ENCODE assay signal across 10 cellular contexts in the genomic region with DNA sequence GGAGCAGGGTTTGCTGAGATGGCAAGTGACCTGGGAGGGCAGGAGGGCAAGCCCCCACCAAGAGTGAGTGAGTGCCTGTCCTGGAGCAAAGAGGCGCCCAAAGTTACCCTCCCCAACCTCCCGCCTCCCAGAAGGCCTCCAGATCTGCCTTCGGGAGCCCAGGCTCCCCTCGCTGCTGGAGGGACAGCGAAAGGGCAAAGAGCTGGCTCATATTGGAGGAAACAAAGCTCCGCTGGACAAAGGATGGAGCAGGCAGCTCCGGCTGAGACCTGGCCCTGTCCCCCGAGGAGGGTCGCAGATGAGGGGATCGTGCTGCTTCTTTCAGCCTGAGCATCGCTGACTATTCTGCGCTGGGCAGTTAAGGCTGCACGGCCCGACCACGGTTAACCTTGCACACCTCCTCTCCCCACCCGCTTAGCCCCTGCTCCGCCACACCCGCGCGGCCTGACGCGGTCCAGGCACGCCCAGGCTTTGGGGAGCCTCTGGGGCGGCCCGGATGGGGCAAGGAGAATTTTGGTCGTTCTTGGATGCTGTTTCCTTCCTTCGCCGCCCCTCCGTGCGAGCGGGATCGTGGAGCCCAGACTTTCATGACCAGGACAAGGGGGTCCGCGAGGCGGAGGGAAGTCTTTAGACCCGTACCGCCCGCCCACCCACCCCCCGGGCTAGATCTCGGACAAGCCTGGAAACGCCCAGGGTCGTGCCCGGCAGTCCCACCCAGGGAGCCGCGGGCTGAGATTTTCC. TPM values are rescaled to one million over a fixed set of nuclear protein-coding genes. Genes with fewer than 3 reads are reported as not detected.
DNase-seq lines count a peak whose midpoint lies in the region; ATAC-seq and TF ChIP-seq lines count a peak whose summit lies in the region.
"Had no signal": no experiment of that assay in that cellular context is flagged by ENCODE, and none has a peak within 500 bp of the region (broad histone marks: within the 10 kb centered on the region; RNA-seq: fewer than 3 reads in every experiment).

No MANE protein-coding gene starts in this region.

- intact Hi-C loops in thyroid gland (cut with DNase I): no loop called here

- H3K36me3 ChIP-seq in duodenal mucosa (ENCODE audit: control insufficient read depth in 1 of 2, insufficient read depth in 2 of 2, low read length in 2 of 2) (no peaks in the 10 kb centered on the region), thyroid gland (no peaks in the 10 kb centered on the region)

- H3K4me1 Mint-ChIP-seq in activated T-cell treated with anti-CD3 and anti-CD28 coated beads, Interleukin-2, amount 50 U/mL, for 24 hours (ENCODE audit: low read depth): peaks cover 41% of the 10 kb centered on the region
- H3K4me1 Mint-ChIP-seq in mesothelial cell of epicardium: peaks cover 22% of the 10 kb centered on the region

- peaks cover 7 to 17% of the 10 kb centered on the region in 2 donors for H3K27me3 ChIP-seq in duodenal mucosa (ENCODE audit: control insufficient read depth in 1 of 2, insufficient read depth in 2 of 2, low read length in 2 of 2)
- H3K27me3 ChIP-seq in thyroid gland: no peaks in the 10 kb centered on the region

- no peaks in the 10 kb centered on the region for H3K9me3 Mint-ChIP-seq in activated T-cell treated with anti-CD3 and anti-CD28 coated beads, Interleukin-2, amount 50 U/mL, for 24 hours
- no peaks in the 10 kb centered on the region for H3K9me3 Mint-ChIP-seq in mesothelial cell of epicardium

- no peak for ATAC-seq in HG03432 (IDR thresholded peaks at IDR 0.05; ENCODE audit: unreplicated experiment)
- ATAC-seq in HG03280 (IDR thresholded peaks at IDR 0.05; ENCODE audit: unreplicated experiment): no peak

- H3K36me3 Mint-ChIP-seq in activated T-cell treated with anti-CD3 and anti-CD28 coated beads, Interleukin-2, amount 50 U/mL, for 24 hours (ENCODE audit: low read depth): no peaks in the 10 kb centered on the region
- no peaks in the 10 kb centered on the region for H3K36me3 Mint-ChIP-seq in mesothelial cell of epicardium

- peak overlapping the region; percentile 26 to 48 for H3K4me3 ChIP-seq in duodenal mucosa (ENCODE audit: low read depth in 1 of 2, low read length in 2 of 2)
- peak overlapping the region in 1 of 3 donors; percentile 57 for H3K4me3 ChIP-seq in thyroid gland (replicated peaks in 1 of 3)

- peak overlapping the region; percentile 20 for H3K4me3 Mint-ChIP-seq in activated T-cell treated with anti-CD3 and anti-CD28 coated beads, Interleukin-2, amount 50 U/mL, for 24 hours
- H3K4me3 Mint-ChIP-seq in mesothelial cell of epicardium: peak overlapping the region; percentile 66

- H3K9me3 ChIP-seq in duodenal mucosa (ENCODE audit: control insufficient read depth in 1 of 2, low read length in 2 of 2) (no peaks in the 10 kb centered on the region), thyroid gland (no peaks in the 10 kb centered on the region)

- no peak overlapping the region for H3K27ac Mint-ChIP-seq in activated T-cell treated with anti-CD3 and anti-CD28 coated beads, Interleukin-2, amount 50 U/mL, for 24 hours
- H3K27ac Mint-ChIP-seq in mesothelial cell of epicardium: no peak overlapping the region

- H3K27me3 Mint-ChIP-seq in activated T-cell treated with anti-CD3 and anti-CD28 coated beads, Interleukin-2, amount 50 U/mL, for 24 hours: peaks cover 19% of the 10 kb centered on the region
- peaks cover 29% of the 10 kb centered on the region for H3K27me3 Mint-ChIP-seq in mesothelial cell of epicardium (ENCODE audit: low read depth)

- no peak for DNase-seq in activated T-cell treated with anti-CD3 and anti-CD28 coated beads, Interleukin-2, amount 50 U/mL, for 24 hours
- DNase-seq in activated T-cell treated with anti-CD3 and anti-CD28 coated beads, Interleukin-2, amount 50 U/mL, for 1 hour: no peak
- no peak for DNase-seq in mesothelial cell of epicardium (ENCODE audit: low spot score in 2 of 2, unreplicated experiment in 2 of 2)
- peak in 1 of 2 donors; percentile 26 for DNase-seq in thyroid gland
- DNase-seq in NCI-H226: no peak
- DNase-seq: NCI-H524 treated with DMSO at 0.1 percent for 48 hours had no signal

- TF ChIP-seq CTCF in mesothelial cell of epicardium (IDR thresholded peaks at IDR 0.05; ENCODE audit: unreplicated experiment) (no peak), thyroid gland (IDR thresholded peaks at IDR 0.05) (no peak)

- no peak overlapping the region for H3K27ac ChIP-seq in duodenal mucosa (ENCODE audit: low read depth, low read length)
- H3K27ac ChIP-seq in thyroid gland: peak overlapping the region; percentile 5 to 94 (median 81)
- H3K27ac ChIP-seq: C4-2B had no signal

- no peak overlapping the region for H3K9ac ChIP-seq in duodenal mucosa (ENCODE audit: low read depth in 1 of 2, low read length in 2 of 2)

- WGBS in thyroid gland, 2 donors: 16 to 28% methylated on average over 23 to 37 of the region's 45 CpGs

- H3K4me1 ChIP-seq in duodenal mucosa (ENCODE audit: control insufficient read depth in 1 of 2, insufficient read depth in 2 of 2, low read length in 2 of 2) (peaks cover 18 to 23% of the 10 kb centered on the region in 2 donors), thyroid gland (peaks cover 36% of the 10 kb centered on the region in 2 donors)

- TF ChIP-seq POLR2A in thyroid gland (IDR thresholded peaks at IDR 0.05): no peak

RNA-seq across cellular contexts. Expression of gene PLCD1, which starts 0.7 kb away (rescaled TPM):
- total RNA-seq in mesothelial cell of epicardium (19.0 to 20.8 TPM (median 20.7 TPM) in 3 replicates), thyroid gland (10 to 100 TPM; 13.8 to 19.9 (median 16.0) TPM)

RNA-seq across cellular contexts. Expression of gene DLEC1, which starts 10.2 kb away (rescaled TPM):
- total RNA-seq in mesothelial cell of epicardium (1.3 to 1.8 TPM (median 1.4 TPM) in 3 replicates), thyroid gland (1 to 10 TPM in 3 of 4 donors, under 1 TPM in 1; 0.44 to 1.7 (median 1.5) TPM)

RNA-seq across cellular contexts. Expression of gene VILL, which starts 38.2 kb away (rescaled TPM):
- total RNA-seq in mesothelial cell of epicardium: 15.3 to 16.7 TPM (median 16.4 TPM) in 3 replicates
- 10 to 100 TPM in 2 of 4 donors, 1 to 10 TPM in 2; 5.5 to 13.0 (median 9.5) TPM for total RNA-seq in thyroid gland
